Comparison of ENCODE assay signal across 1 cellular context in the genomic region with DNA sequence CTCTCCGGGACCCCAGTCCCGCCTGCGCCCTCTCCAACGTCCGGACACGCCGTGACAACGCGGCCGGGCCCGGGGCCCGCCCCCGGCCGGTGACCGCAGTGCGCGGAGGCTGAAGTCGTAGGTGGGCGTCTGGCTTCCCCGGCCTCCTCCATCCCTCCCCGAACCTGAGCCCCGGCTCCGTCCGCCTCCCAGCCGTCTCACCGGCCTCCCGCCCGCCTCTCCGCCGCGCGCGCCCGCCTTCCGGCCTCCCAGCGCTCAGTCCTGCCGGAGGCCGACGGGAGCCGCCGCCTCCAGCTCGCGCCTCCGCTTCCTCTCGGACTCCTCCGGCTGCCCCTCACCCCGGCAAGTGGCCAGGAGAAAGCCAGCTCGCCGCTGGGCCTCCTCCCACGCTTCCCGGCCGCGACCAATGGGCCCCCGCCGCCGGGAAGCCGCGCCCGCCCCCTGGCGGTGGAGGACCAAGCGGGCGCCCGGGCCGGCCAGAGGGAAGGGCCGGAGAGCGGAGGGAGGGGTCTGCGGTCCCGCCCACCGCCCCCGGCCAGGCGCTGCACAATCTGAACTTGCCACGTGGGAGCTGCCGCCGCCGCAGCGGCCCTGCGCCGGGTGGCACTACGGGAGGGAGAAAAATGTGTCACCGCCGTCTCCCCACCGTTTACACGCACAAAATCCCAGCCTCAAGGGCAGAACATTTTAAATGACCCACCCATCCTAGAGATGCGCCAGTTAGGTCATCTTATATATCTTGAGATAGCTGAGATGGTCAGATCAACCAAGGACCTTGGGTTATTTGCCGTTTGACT.
TF ChIP-seq lines count a peak whose summit lies in the region.

A gene with protein sequence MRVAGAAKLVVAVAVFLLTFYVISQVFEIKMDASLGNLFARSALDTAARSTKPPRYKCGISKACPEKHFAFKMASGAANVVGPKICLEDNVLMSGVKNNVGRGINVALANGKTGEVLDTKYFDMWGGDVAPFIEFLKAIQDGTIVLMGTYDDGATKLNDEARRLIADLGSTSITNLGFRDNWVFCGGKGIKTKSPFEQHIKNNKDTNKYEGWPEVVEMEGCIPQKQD (minus strand): TSS at position 348 of the 797 bp plus-strand sequence. CDS start 13,339 bp downstream, outside the sequence.

TF ChIP-seq in K562, 482 proteins besides CTCF, POLR2A, EP300 and RAD21 (continued from another document and continues in another):
- TF ChIP-seq, protein P1, sequence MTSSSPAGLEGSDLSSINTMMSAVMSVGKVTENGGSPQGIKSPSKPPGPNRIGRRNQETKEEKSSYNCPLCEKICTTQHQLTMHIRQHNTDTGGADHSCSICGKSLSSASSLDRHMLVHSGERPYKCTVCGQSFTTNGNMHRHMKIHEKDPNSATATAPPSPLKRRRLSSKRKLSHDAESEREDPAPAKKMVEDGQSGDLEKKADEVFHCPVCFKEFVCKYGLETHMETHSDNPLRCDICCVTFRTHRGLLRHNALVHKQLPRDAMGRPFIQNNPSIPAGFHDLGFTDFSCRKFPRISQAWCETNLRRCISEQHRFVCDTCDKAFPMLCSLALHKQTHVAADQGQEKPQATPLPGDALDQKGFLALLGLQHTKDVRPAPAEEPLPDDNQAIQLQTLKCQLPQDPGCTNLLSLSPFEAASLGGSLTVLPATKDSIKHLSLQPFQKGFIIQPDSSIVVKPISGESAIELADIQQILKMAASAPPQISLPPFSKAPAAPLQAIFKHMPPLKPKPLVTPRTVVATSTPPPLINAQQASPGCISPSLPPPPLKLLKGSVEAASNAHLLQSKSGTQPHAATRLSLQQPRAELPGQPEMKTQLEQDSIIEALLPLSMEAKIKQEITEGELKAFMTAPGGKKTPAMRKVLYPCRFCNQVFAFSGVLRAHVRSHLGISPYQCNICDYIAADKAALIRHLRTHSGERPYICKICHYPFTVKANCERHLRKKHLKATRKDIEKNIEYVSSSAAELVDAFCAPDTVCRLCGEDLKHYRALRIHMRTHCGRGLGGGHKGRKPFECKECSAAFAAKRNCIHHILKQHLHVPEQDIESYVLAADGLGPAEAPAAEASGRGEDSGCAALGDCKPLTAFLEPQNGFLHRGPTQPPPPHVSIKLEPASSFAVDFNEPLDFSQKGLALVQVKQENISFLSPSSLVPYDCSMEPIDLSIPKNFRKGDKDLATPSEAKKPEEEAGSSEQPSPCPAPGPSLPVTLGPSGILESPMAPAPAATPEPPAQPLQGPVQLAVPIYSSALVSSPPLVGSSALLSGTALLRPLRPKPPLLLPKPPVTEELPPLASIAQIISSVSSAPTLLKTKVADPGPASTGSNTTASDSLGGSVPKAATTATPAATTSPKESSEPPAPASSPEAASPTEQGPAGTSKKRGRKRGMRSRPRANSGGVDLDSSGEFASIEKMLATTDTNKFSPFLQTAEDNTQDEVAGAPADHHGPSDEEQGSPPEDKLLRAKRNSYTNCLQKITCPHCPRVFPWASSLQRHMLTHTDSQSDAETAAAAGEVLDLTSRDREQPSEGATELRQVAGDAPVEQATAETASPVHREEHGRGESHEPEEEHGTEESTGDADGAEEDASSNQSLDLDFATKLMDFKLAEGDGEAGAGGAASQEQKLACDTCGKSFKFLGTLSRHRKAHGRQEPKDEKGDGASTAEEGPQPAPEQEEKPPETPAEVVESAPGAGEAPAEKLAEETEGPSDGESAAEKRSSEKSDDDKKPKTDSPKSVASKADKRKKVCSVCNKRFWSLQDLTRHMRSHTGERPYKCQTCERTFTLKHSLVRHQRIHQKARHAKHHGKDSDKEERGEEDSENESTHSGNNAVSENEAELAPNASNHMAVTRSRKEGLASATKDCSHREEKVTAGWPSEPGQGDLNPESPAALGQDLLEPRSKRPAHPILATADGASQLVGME (CRISPR knock-in tag; IDR thresholded peaks at IDR 0.05) = peak; percentile 69
- peak; percentile 55 for TF ChIP-seq POU5F1 (IDR thresholded peaks at IDR 0.05; ENCODE audit: borderline replicate concordance, low read depth, low read length, partially characterized antibody)
- no peak for TF ChIP-seq SMARCA5 (IDR thresholded peaks at IDR 0.05)
- 0 out of 2 replicates have a peak, but pooled peaks have one; percentile 55 for TF ChIP-seq BHLHE40 (IDR thresholded peaks at IDR 0.05; ENCODE audit: low read length)
- TF ChIP-seq, protein P2, sequence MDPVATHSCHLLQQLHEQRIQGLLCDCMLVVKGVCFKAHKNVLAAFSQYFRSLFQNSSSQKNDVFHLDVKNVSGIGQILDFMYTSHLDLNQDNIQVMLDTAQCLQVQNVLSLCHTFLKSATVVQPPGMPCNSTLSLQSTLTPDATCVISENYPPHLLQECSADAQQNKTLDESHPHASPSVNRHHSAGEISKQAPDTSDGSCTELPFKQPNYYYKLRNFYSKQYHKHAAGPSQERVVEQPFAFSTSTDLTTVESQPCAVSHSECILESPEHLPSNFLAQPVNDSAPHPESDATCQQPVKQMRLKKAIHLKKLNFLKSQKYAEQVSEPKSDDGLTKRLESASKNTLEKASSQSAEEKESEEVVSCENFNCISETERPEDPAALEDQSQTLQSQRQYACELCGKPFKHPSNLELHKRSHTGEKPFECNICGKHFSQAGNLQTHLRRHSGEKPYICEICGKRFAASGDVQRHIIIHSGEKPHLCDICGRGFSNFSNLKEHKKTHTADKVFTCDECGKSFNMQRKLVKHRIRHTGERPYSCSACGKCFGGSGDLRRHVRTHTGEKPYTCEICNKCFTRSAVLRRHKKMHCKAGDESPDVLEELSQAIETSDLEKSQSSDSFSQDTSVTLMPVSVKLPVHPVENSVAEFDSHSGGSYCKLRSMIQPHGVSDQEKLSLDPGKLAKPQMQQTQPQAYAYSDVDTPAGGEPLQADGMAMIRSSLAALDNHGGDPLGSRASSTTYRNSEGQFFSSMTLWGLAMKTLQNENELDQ (CRISPR knock-in tag; IDR thresholded peaks at IDR 0.05; ENCODE audit: borderline replicate concordance) = peak; percentile 76; the same call in 1 of the 2 replicates
- TF ChIP-seq RBM17 (IDR thresholded peaks at IDR 0.05; ENCODE audit: borderline replicate concordance, low read depth, low read length) = 0 out of 2 replicates have a peak, but pooled peaks have one; percentile 39
- peak; percentile 40 for TF ChIP-seq NFYB (IDR thresholded peaks at IDR 0.05; ENCODE audit: extremely low read depth, insufficient read length)
- TF ChIP-seq TOE1 (IDR thresholded peaks at IDR 0.05; ENCODE audit: borderline replicate concordance) = peak; percentile 75; the same call in 1 of the 2 replicates
- TF ChIP-seq TOE1 (CRISPR knock-in tag; IDR thresholded peaks at IDR 0.05; ENCODE audit: borderline replicate concordance, low read depth) = no peak
- TF ChIP-seq ZNF232 (CRISPR knock-in tag; IDR thresholded peaks at IDR 0.05) = peak; percentile 76; the same call in 1 of the 2 replicates
- TF ChIP-seq MXI1 (IDR thresholded peaks at IDR 0.05; ENCODE audit: low read depth, low read length) = peak; percentile 80
- TF ChIP-seq, protein P3, sequence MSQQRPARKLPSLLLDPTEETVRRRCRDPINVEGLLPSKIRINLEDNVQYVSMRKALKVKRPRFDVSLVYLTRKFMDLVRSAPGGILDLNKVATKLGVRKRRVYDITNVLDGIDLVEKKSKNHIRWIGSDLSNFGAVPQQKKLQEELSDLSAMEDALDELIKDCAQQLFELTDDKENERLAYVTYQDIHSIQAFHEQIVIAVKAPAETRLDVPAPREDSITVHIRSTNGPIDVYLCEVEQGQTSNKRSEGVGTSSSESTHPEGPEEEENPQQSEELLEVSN (IDR thresholded peaks at IDR 0.05; ENCODE audit: borderline replicate concordance in 1 of 2, extremely low read depth in 1 of 2, insufficient read depth in 1 of 2, insufficient read length in 1 of 2, low read depth in 1 of 2, low read length in 1 of 2, poor library complexity in 1 of 2, severe bottlenecking in 1 of 2) = peak; percentile 90 to 94
- TF ChIP-seq FIP1L1 (IDR thresholded peaks at IDR 0.05; ENCODE audit: low read depth, low read length, poor library complexity, severe bottlenecking) = peak; percentile 99
- TF ChIP-seq L3MBTL2 (IDR thresholded peaks at IDR 0.05) = peak; percentile 95
- TF ChIP-seq, protein P4, sequence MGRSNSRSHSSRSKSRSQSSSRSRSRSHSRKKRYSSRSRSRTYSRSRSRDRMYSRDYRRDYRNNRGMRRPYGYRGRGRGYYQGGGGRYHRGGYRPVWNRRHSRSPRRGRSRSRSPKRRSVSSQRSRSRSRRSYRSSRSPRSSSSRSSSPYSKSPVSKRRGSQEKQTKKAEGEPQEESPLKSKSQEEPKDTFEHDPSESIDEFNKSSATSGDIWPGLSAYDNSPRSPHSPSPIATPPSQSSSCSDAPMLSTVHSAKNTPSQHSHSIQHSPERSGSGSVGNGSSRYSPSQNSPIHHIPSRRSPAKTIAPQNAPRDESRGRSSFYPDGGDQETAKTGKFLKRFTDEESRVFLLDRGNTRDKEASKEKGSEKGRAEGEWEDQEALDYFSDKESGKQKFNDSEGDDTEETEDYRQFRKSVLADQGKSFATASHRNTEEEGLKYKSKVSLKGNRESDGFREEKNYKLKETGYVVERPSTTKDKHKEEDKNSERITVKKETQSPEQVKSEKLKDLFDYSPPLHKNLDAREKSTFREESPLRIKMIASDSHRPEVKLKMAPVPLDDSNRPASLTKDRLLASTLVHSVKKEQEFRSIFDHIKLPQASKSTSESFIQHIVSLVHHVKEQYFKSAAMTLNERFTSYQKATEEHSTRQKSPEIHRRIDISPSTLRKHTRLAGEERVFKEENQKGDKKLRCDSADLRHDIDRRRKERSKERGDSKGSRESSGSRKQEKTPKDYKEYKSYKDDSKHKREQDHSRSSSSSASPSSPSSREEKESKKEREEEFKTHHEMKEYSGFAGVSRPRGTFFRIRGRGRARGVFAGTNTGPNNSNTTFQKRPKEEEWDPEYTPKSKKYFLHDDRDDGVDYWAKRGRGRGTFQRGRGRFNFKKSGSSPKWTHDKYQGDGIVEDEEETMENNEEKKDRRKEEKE (IDR thresholded peaks at IDR 0.05; ENCODE audit: borderline replicate concordance in 1 of 2, control insufficient read depth in 1 of 2, low read depth in 2 of 2, low read length in 1 of 2) = peak in 1 of 2 experiments; percentile 79; a peak in 1 of 4 replicates
- TF ChIP-seq MYC (IDR thresholded peaks at IDR 0.05; ENCODE audit: low read depth, low read length) = peak; percentile 98
- no peak for TF ChIP-seq MYC (CRISPR knock-in tag; IDR thresholded peaks at IDR 0.05; ENCODE audit: borderline replicate concordance, low read depth)
- TF ChIP-seq ZNF282 (CRISPR knock-in tag; IDR thresholded peaks at IDR 0.05) = peak; percentile 16; the same call in 1 of the 2 replicates
- TF ChIP-seq, protein P5, sequence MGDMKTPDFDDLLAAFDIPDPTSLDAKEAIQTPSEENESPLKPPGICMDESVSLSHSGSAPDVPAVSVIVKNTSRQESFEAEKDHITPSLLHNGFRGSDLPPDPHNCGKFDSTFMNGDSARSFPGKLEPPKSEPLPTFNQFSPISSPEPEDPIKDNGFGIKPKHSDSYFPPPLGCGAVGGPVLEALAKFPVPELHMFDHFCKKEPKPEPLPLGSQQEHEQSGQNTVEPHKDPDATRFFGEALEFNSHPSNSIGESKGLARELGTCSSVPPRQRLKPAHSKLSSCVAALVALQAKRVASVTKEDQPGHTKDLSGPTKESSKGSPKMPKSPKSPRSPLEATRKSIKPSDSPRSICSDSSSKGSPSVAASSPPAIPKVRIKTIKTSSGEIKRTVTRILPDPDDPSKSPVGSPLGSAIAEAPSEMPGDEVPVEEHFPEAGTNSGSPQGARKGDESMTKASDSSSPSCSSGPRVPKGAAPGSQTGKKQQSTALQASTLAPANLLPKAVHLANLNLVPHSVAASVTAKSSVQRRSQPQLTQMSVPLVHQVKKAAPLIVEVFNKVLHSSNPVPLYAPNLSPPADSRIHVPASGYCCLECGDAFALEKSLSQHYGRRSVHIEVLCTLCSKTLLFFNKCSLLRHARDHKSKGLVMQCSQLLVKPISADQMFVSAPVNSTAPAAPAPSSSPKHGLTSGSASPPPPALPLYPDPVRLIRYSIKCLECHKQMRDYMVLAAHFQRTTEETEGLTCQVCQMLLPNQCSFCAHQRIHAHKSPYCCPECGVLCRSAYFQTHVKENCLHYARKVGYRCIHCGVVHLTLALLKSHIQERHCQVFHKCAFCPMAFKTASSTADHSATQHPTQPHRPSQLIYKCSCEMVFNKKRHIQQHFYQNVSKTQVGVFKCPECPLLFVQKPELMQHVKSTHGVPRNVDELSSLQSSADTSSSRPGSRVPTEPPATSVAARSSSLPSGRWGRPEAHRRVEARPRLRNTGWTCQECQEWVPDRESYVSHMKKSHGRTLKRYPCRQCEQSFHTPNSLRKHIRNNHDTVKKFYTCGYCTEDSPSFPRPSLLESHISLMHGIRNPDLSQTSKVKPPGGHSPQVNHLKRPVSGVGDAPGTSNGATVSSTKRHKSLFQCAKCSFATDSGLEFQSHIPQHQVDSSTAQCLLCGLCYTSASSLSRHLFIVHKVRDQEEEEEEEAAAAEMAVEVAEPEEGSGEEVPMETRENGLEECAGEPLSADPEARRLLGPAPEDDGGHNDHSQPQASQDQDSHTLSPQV (IDR thresholded peaks at IDR 0.05) = peak; percentile 80
- TF ChIP-seq GABPB1 (CRISPR knock-in tag; IDR thresholded peaks at IDR 0.05) = peak; percentile 83
- peak; percentile 100 for TF ChIP-seq POLR2G (IDR thresholded peaks at IDR 0.05; ENCODE audit: low read depth, low read length)
- TF ChIP-seq KLF1 (tag; IDR thresholded peaks at IDR 0.05) = peak; percentile 58; the same call in 1 of the 2 replicates
- TF ChIP-seq, protein P6, sequence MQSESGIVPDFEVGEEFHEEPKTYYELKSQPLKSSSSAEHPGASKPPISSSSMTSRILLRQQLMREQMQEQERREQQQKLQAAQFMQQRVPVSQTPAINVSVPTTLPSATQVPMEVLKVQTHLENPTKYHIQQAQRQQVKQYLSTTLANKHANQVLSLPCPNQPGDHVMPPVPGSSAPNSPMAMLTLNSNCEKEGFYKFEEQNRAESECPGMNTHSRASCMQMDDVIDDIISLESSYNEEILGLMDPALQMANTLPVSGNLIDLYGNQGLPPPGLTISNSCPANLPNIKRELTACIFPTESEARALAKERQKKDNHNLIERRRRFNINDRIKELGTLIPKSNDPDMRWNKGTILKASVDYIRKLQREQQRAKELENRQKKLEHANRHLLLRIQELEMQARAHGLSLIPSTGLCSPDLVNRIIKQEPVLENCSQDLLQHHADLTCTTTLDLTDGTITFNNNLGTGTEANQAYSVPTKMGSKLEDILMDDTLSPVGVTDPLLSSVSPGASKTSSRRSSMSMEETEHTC (IDR thresholded peaks at IDR 0.05) = peak; percentile 65; the same call in 1 of the 2 replicates
- peak; percentile 75 for TF ChIP-seq HCFC1 (IDR thresholded peaks at IDR 0.05; ENCODE audit: low read depth, low read length)
